Comparison of ENCODE assay signal across 1 cellular context in genomic region chr1:217911908-217912307, GRCh38.
TF ChIP-seq lines count a peak whose summit lies in the region.

No MANE protein-coding gene starts in this region.

TF ChIP-seq in GM12878, 131 proteins besides CTCF, POLR2A, EP300 and RAD21 (continued from another document):
- no peak for TF ChIP-seq E2F4 (IDR thresholded peaks at IDR 0.05; ENCODE audit: low read depth, low read length)
- TF ChIP-seq REST (IDR thresholded peaks at IDR 0.05; ENCODE audit: low read depth, low read length), result no peak
- no peak for TF ChIP-seq MEF2A (IDR thresholded peaks at IDR 0.05; ENCODE audit: insufficient read depth, low read depth, low read length)
- no peak for TF ChIP-seq EZH2 (IDR thresholded peaks at IDR 0.05; ENCODE audit: borderline replicate concordance, control insufficient read depth, low read depth, low read length)
- TF ChIP-seq, protein P1, sequence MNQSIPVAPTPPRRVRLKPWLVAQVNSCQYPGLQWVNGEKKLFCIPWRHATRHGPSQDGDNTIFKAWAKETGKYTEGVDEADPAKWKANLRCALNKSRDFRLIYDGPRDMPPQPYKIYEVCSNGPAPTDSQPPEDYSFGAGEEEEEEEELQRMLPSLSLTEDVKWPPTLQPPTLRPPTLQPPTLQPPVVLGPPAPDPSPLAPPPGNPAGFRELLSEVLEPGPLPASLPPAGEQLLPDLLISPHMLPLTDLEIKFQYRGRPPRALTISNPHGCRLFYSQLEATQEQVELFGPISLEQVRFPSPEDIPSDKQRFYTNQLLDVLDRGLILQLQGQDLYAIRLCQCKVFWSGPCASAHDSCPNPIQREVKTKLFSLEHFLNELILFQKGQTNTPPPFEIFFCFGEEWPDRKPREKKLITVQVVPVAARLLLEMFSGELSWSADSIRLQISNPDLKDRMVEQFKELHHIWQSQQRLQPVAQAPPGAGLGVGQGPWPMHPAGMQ (IDR thresholded peaks at IDR 0.05; ENCODE audit: borderline replicate concordance), result no peak
